Comparison of ENCODE assay signal across 24 cellular contexts in the genomic region with DNA sequence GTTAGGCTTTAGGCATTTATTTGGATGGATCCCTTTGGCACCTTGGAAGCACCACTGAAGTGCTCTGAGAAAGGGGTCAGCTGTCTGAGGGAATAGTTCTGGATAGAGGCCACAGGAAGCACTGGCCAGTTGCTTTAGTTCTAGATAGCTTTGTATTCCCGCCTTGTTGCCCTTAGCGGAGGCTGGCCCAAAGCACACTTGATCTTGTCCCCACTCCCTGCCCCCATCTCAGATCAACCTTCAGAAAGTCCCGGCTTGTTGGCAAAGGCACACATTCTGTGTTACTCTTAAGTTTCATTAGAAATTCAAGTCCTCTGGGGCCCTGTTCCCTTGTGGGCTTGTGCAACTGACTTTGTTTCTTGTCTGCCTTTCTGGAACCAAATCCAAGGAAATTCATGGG. TPM values are rescaled to one million over a fixed set of nuclear protein-coding genes. Genes with fewer than 3 reads are reported as not detected.
"Had no signal": no experiment of that assay in that cellular context is flagged by ENCODE, and none has a peak within 500 bp of the region (broad histone marks: within the 10 kb centered on the region; RNA-seq: fewer than 3 reads in every experiment).

No MANE protein-coding gene starts in this region.

- H3K4me1 ChIP-seq: suprapubic skin had no signal

- H3K9ac ChIP-seq: parathyroid adenoma had no signal

- ATAC-seq: activated CD4-positive, CD25-positive, alpha-beta regulatory T cell treated with anti-CD3 and anti-CD28 coated beads, Interleukin-2, amount 50 U/mL, for 24 hours; gastroesophageal sphincter; natural killer cell; T-cell had no signal

- H3K9me3 ChIP-seq: adrenal gland, esophagus muscularis mucosa, gastroesophageal sphincter, neutrophil, suprapubic skin had no signal

- H3K27me3 ChIP-seq: adrenal gland, esophagus muscularis mucosa, gastroesophageal sphincter, neutrophil, suprapubic skin had no signal

- H3K4me3 ChIP-seq: adrenal gland, esophagus muscularis mucosa, gastroesophageal sphincter, skin epidermis, suprapubic skin had no signal

- H3K27ac ChIP-seq: adrenal gland, gastroesophageal sphincter, neutrophil, parathyroid adenoma, skin epidermis, suprapubic skin had no signal

- DNase-seq: activated CD4-positive, alpha-beta T cell treated with anti-CD3 and anti-CD28 coated beads, Interleukin-2, amount 50 U/mL, for 1 hour; activated CD8-positive, alpha-beta memory T cell treated with anti-CD3 and anti-CD28 coated beads for 24 hours; activated CD8-positive, alpha-beta memory T cell treated with anti-CD3 and anti-CD28 coated beads, Interleukin-2, amount 50 U/mL, for 48 hours; activated effector memory CD4-positive, alpha-beta T cell treated with anti-CD3 and anti-CD28 coated beads, Interleukin-2, amount 50 U/mL, for 16 hours; activated T-cell treated with anti-CD3 and anti-CD28 coated beads, Interleukin-2, amount 50 U/mL, for 48 hours; effector memory CD4-positive, alpha-beta T cell; immature natural killer cell; kidney glomerular epithelial cell; mesendoderm; natural killer cell; stimulated activated CD4-positive, alpha-beta T cell treated with anti-CD3 and anti-CD28 coated beads, Interleukin-15, amount 100 ng/mL, for 24 hours; stimulated activated CD4-positive, alpha-beta T cell treated with anti-CD3 and anti-CD28 coated beads, Interleukin-2, amount 100 ng/mL, for 48 hours; T-cell; T1000 had no signal

RNA-seq across cellular contexts. Expression of a gene that starts 35.8 kb away (rescaled TPM):
- total RNA-seq: adrenal gland, endothelial cell of umbilical vein, esophagus muscularis mucosa, gastroesophageal sphincter, liver had no signal
- polyA plus RNA-seq: adrenal gland, endothelial cell of umbilical vein, immature natural killer cell, liver had no signal
